Comparison of ENCODE assay signal across 1 cellular context in the genomic region with DNA sequence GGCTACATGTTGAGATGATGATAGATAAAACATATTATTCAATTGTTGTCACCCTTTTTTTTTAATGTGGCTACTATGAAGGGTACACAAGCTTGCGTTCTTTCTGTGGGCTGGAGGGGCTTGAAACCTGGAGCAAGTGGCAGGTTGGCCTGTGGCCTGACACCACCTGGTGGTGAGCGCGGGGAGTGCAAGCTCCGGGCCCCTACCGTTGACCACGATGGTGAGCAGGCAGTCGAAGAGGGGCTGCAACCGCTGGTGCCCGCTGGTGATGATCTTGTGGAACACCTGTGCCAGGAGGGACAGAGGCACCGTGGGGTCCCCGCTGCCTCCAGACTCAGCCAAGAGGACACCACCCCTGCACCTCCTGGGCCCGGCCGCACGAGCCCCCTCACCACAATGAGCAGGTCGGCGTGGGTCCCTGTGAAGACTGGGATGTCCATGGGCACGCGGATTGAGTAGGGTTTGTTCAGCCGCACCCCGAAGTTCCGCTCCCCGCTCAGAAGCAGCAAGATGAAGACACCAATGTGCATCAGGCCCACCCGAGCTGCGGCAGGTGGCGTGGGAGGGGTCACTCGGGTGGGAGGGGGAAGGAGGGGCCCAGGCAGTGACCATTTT.
TF ChIP-seq lines count a peak whose summit lies in the region.

No MANE protein-coding gene starts in this region.

TF ChIP-seq in K562, 482 proteins besides CTCF, POLR2A, EP300 and RAD21:
- TF ChIP-seq ZNF354B (CRISPR knock-in tag; IDR thresholded peaks at IDR 0.05) = no peak
- TF ChIP-seq ZSCAN32 (CRISPR knock-in tag; IDR thresholded peaks at IDR 0.05) = no peak
- no peak for TF ChIP-seq ZNF717 (CRISPR knock-in tag; IDR thresholded peaks at IDR 0.05)
- no peak for TF ChIP-seq CTBP1 (IDR thresholded peaks at IDR 0.05; ENCODE audit: borderline replicate concordance)
- TF ChIP-seq STAT5B (CRISPR knock-in tag; IDR thresholded peaks at IDR 0.05) = no peak
- TF ChIP-seq STAG1 (CRISPR knock-in tag; IDR thresholded peaks at IDR 0.05; ENCODE audit: borderline replicate concordance) = peak; percentile 89
- 0 out of 2 replicates have a peak, but pooled peaks have one; percentile 38 for TF ChIP-seq MYC (IDR thresholded peaks at IDR 0.05; ENCODE audit: low read depth, low read length)
- no peak for TF ChIP-seq MYC (CRISPR knock-in tag; IDR thresholded peaks at IDR 0.05; ENCODE audit: borderline replicate concordance, low read depth)
- peak; percentile 78; the same call in 1 of the 2 replicates for TF ChIP-seq RB1 (IDR thresholded peaks at IDR 0.05; ENCODE audit: low read depth)
- TF ChIP-seq TFAM (CRISPR knock-in tag; conservative IDR thresholded peaks at IDR 0.05) = no peak
- TF ChIP-seq ARID2 (IDR thresholded peaks at IDR 0.05) = peak; percentile 92
- TF ChIP-seq ATF1 (CRISPR knock-in tag; IDR thresholded peaks at IDR 0.05) = no peak
- 0 out of 2 replicates have a peak, but pooled peaks have one; percentile 18 for TF ChIP-seq ATF1 (tag; IDR thresholded peaks at IDR 0.05)
- no peak for TF ChIP-seq ZNF766 (CRISPR knock-in tag; conservative IDR thresholded peaks at IDR 0.05)
- TF ChIP-seq NCOA4 (IDR thresholded peaks at IDR 0.05; ENCODE audit: partially characterized antibody) = no peak
- TF ChIP-seq KAT8 (IDR thresholded peaks at IDR 0.05; ENCODE audit: low read depth) = no peak
- TF ChIP-seq L3MBTL2 (IDR thresholded peaks at IDR 0.05) = peak; percentile 63; the same call in 1 of the 2 replicates
- TF ChIP-seq NR4A1 (CRISPR knock-in tag; IDR thresholded peaks at IDR 0.05) = no peak
- no peak for TF ChIP-seq NR4A1 (tag; IDR thresholded peaks at IDR 0.05)
- no peak for TF ChIP-seq KLF1 (tag; IDR thresholded peaks at IDR 0.05)
- no peak for TF ChIP-seq CBX5 (IDR thresholded peaks at IDR 0.05; ENCODE audit: borderline replicate concordance, low read depth)
- no peak for TF ChIP-seq NFE2L1 (tag; IDR thresholded peaks at IDR 0.05; ENCODE audit: borderline replicate concordance, low read depth)
- TF ChIP-seq, protein P1, sequence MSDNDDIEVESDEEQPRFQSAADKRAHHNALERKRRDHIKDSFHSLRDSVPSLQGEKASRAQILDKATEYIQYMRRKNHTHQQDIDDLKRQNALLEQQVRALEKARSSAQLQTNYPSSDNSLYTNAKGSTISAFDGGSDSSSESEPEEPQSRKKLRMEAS (CRISPR knock-in tag; IDR thresholded peaks at IDR 0.05) = peak; percentile 41
- no peak for TF ChIP-seq BDP1 (IDR thresholded peaks at IDR 0.05; ENCODE audit: insufficient read depth, insufficient read length)
- no peak for TF ChIP-seq NFE2 (IDR thresholded peaks at IDR 0.05; ENCODE audit: low read depth)
- TF ChIP-seq XRCC4 (IDR thresholded peaks at IDR 0.05; ENCODE audit: extremely low read depth, insufficient read depth, insufficient read length) = no peak
- TF ChIP-seq TAL1 (IDR thresholded peaks at IDR 0.05) = no peak
- TF ChIP-seq RBM15 (IDR thresholded peaks at IDR 0.05; ENCODE audit: insufficient read depth, low read length) = no peak
- TF ChIP-seq TBP (optimal IDR thresholded peaks at IDR 0.05; ENCODE audit: low read depth, low read length) = peak; percentile 16
- TF ChIP-seq HDAC6 (IDR thresholded peaks at IDR 0.05; ENCODE audit: low read depth, low read length) = no peak
- no peak for TF ChIP-seq ZNF586 (CRISPR knock-in tag; conservative IDR thresholded peaks at IDR 0.05)
- peak; percentile 34 to 56; a peak in 2 of 4 replicates for TF ChIP-seq MAZ (CRISPR knock-in tag; conservative IDR thresholded peaks at IDR 0.05 in 1 of 2, IDR thresholded peaks at IDR 0.05 in 1 of 2)
- TF ChIP-seq E2F6 (IDR thresholded peaks at IDR 0.05; ENCODE audit: borderline replicate concordance in 1 of 2, extremely low read depth in 1 of 2, insufficient read depth in 1 of 2, insufficient read length in 1 of 2, low read depth in 1 of 2, low read length in 1 of 2, poor library complexity in 1 of 2, severe bottlenecking in 1 of 2) = peak in 1 of 2 experiments; percentile 22
- TF ChIP-seq SIN3B (IDR thresholded peaks at IDR 0.05; ENCODE audit: low read depth) = no peak
- no peak for TF ChIP-seq ZNF444 (CRISPR knock-in tag; IDR thresholded peaks at IDR 0.05)
- TF ChIP-seq CREB1 (IDR thresholded peaks at IDR 0.05) = no peak
- TF ChIP-seq CREB1 (CRISPR knock-in tag; IDR thresholded peaks at IDR 0.05) = no peak
- TF ChIP-seq ZBTB7A (IDR thresholded peaks at IDR 0.05; ENCODE audit: borderline replicate concordance, control insufficient read depth, low read depth, low read length) = peak; percentile 62; the same call in 1 of the 2 replicates
- TF ChIP-seq ZFP36 (IDR thresholded peaks at IDR 0.05; ENCODE audit: low read depth, low read length, partially characterized antibody) = no peak
- TF ChIP-seq SNIP1 (IDR thresholded peaks at IDR 0.05; ENCODE audit: low read depth) = no peak
- TF ChIP-seq SMAD2 (IDR thresholded peaks at IDR 0.05; ENCODE audit: low read depth, low read length) = no peak
- no peak for TF ChIP-seq PHF21A (IDR thresholded peaks at IDR 0.05; ENCODE audit: borderline replicate concordance, low read depth)
- no peak for TF ChIP-seq CHD2 (IDR thresholded peaks at IDR 0.05; ENCODE audit: low read depth, low read length)
- TF ChIP-seq SUPT5H (IDR thresholded peaks at IDR 0.05) = no peak
- peak; percentile 98 for TF ChIP-seq SMC3 (conservative IDR thresholded peaks at IDR 0.05; ENCODE audit: insufficient read depth, low read depth, low read length)
- TF ChIP-seq FOXK2 (conservative IDR thresholded peaks at IDR 0.05 in 1 of 2, IDR thresholded peaks at IDR 0.05 in 1 of 2; ENCODE audit: low read depth in 2 of 2) = no peak
- TF ChIP-seq ZNF445 (CRISPR knock-in tag; IDR thresholded peaks at IDR 0.05; ENCODE audit: low read depth) = no peak
- no peak for TF ChIP-seq SMARCC2 (IDR thresholded peaks at IDR 0.05; ENCODE audit: low read depth)
- no peak for TF ChIP-seq ZNF311 (CRISPR knock-in tag; IDR thresholded peaks at IDR 0.05)
- TF ChIP-seq PYGO2 (tag; IDR thresholded peaks at IDR 0.05) = no peak
- no peak for TF ChIP-seq ESRRA (IDR thresholded peaks at IDR 0.05; ENCODE audit: borderline replicate concordance, low read depth)
- TF ChIP-seq, protein P2, sequence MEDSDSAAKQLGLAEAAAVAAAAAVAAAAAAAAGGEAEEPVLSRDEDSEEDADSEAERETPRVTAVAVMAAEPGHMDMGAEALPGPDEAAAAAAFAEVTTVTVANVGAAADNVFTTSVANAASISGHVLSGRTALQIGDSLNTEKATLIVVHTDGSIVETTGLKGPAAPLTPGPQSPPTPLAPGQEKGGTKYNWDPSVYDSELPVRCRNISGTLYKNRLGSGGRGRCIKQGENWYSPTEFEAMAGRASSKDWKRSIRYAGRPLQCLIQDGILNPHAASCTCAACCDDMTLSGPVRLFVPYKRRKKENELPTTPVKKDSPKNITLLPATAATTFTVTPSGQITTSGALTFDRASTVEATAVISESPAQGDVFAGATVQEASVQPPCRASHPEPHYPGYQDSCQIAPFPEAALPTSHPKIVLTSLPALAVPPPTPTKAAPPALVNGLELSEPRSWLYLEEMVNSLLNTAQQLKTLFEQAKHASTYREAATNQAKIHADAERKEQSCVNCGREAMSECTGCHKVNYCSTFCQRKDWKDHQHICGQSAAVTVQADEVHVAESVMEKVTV (CRISPR knock-in tag; IDR thresholded peaks at IDR 0.05) = peak; percentile 88
- TF ChIP-seq CC2D1A (IDR thresholded peaks at IDR 0.05) = peak; percentile 76
- no peak for TF ChIP-seq MBD2 (IDR thresholded peaks at IDR 0.05; ENCODE audit: borderline replicate concordance, low read depth)
- TF ChIP-seq PHF8 (IDR thresholded peaks at IDR 0.05; ENCODE audit: borderline replicate concordance, low read length) = no peak
- TF ChIP-seq KAT2B (IDR thresholded peaks at IDR 0.05; ENCODE audit: low read depth, low read length) = no peak
- TF ChIP-seq ELF1 (tag; IDR thresholded peaks at IDR 0.05) = no peak
